ENCODE assay signal across 8 cellular contexts in genomic region chr2:172556284-172557033, GRCh38. TPM values are rescaled to one million over a fixed set of nuclear protein-coding genes. Genes with fewer than 3 reads are reported as not detected.
A peak's percentile ranks its signal among the peaks of the same experiment; 100 is the strongest.
DNase-seq lines count a peak whose midpoint lies in the region; ATAC-seq and TF ChIP-seq lines count a peak whose summit lies in the region.

No MANE protein-coding gene starts in this region.

- H3K4me1 ChIP-seq in CD8-positive, alpha-beta memory T cell (ENCODE audit: insufficient read depth, low read length), result peaks cover 42% of the 10 kb centered on the region
- peaks cover 27% of the 10 kb centered on the region for H3K4me1 ChIP-seq in OCI-LY7 (ENCODE audit: insufficient read depth, low read length, poor library complexity, severe bottlenecking)
- peaks cover 27% of the 10 kb centered on the region for H3K4me1 ChIP-seq in neural progenitor cell
- H3K4me1 ChIP-seq in subcutaneous abdominal adipose tissue (ENCODE audit: control insufficient read depth in 5 of 5, insufficient read depth in 5 of 5, low read length in 5 of 5), result peaks cover 5 to 39% (median 30%) of the 10 kb centered on the region in 5 donors

- H3K4me2 ChIP-seq in OCI-LY7 (ENCODE audit: low read length), result peak overlapping the region; percentile 94
- peak overlapping the region; percentile 94 for H3K4me2 ChIP-seq in neural progenitor cell

- H3K9ac ChIP-seq in neural progenitor cell, result no peak overlapping the region
- H3K9ac ChIP-seq in subcutaneous abdominal adipose tissue (ENCODE audit: low read length in 5 of 5), result peak overlapping the region; percentile 60 to 96 (median 86)

- H3K27ac Mint-ChIP-seq in CD8-positive, alpha-beta memory T cell, result peak overlapping the region; percentile 64 to 94 (median 90)
- H3K27ac Mint-ChIP-seq in activated T-cell treated with anti-CD3 and anti-CD28 coated beads, Interleukin-2, amount 50 U/mL, for 72 hours, result peak overlapping the region; percentile 43
- no peak overlapping the region for H3K27ac Mint-ChIP-seq in neural progenitor cell

- peak overlapping the region; percentile 81 for H3K27ac ChIP-seq in CD8-positive, alpha-beta memory T cell (ENCODE audit: low read depth, low read length)
- H3K27ac ChIP-seq in OCI-LY7 (ENCODE audit: low read depth, low read length, poor library complexity, severe bottlenecking) (peak overlapping the region; percentile 77), neural progenitor cell (peak overlapping the region; percentile 3), subcutaneous abdominal adipose tissue (ENCODE audit: low read depth, low read length) (peak overlapping the region; percentile 90)

- no TSS peak for BruUV-seq in OCI-LY7 (replicated peaks; lab: Mats Ljungman, UMichigan)

- ATAC-seq in GM19397 (IDR thresholded peaks at IDR 0.05; ENCODE audit: unreplicated experiment) (peak; percentile 70), HG03469 (IDR thresholded peaks at IDR 0.05; ENCODE audit: unreplicated experiment) (peak; percentile 38)
- ATAC-seq in activated T-cell treated with anti-CD3 and anti-CD28 coated beads, Interleukin-2, amount 50 U/mL, for 72 hours (replicated peaks in 1 of 2), result peak; percentile 63 to 70

- H3K79me2 ChIP-seq in OCI-LY7 (ENCODE audit: insufficient read depth, low read depth, low read length) (peaks cover 28% of the 10 kb centered on the region; the same call in 1 of the 2 replicates), neural progenitor cell (ENCODE audit: low read depth) (peaks cover 29% of the 10 kb centered on the region)

- H3K9me2 ChIP-seq in OCI-LY7 (ENCODE audit: insufficient read depth, low read length), result no peaks in the 10 kb centered on the region

- peaks cover 21 to 37% (median 31%) of the 10 kb centered on the region in 3 donors for H3K4me1 Mint-ChIP-seq in CD8-positive, alpha-beta memory T cell
- peaks cover 61% of the 10 kb centered on the region for H3K4me1 Mint-ChIP-seq in activated T-cell treated with anti-CD3 and anti-CD28 coated beads, Interleukin-2, amount 50 U/mL, for 72 hours (ENCODE audit: low read depth)
- peaks cover 40% of the 10 kb centered on the region for H3K4me1 Mint-ChIP-seq in neural progenitor cell

- H3K4me3 ChIP-seq in CD8-positive, alpha-beta memory T cell (ENCODE audit: low read length), result peak overlapping the region; percentile 88
- peak overlapping the region; percentile 90 for H3K4me3 ChIP-seq in OCI-LY7 (ENCODE audit: low read depth, low read length, poor library complexity, severe bottlenecking)
- peak overlapping the region; percentile 69 for H3K4me3 ChIP-seq in neural progenitor cell
- peak overlapping the region; percentile 73 to 93 (median 85) for H3K4me3 ChIP-seq in subcutaneous abdominal adipose tissue (ENCODE audit: low read depth in 1 of 5, low read length in 5 of 5)

- H3K9me3 Mint-ChIP-seq in CD8-positive, alpha-beta memory T cell, result no peaks in the 10 kb centered on the region
- no peaks in the 10 kb centered on the region for H3K9me3 Mint-ChIP-seq in activated T-cell treated with anti-CD3 and anti-CD28 coated beads, Interleukin-2, amount 50 U/mL, for 72 hours
- H3K9me3 Mint-ChIP-seq in neural progenitor cell, result no peaks in the 10 kb centered on the region

- H3F3A ChIP-seq in neural progenitor cell (ENCODE audit: low read depth), result peaks cover 14% of the 10 kb centered on the region

- peaks cover 0 to 17% (median under 1%) of the 10 kb centered on the region in 3 donors for H3K36me3 Mint-ChIP-seq in CD8-positive, alpha-beta memory T cell
- peaks cover 2 to 4% of the 10 kb centered on the region in 2 donors for H3K36me3 Mint-ChIP-seq in activated T-cell treated with anti-CD3 and anti-CD28 coated beads, Interleukin-2, amount 50 U/mL, for 72 hours (ENCODE audit: insufficient read depth in 2 of 2)
- peaks cover 8% of the 10 kb centered on the region for H3K36me3 Mint-ChIP-seq in neural progenitor cell

- no peak for TF ChIP-seq CTCF in OCI-LY7 (conservative IDR thresholded peaks at IDR 0.05; ENCODE audit: low read length)
- no peak for TF ChIP-seq CTCF in neural progenitor cell (IDR thresholded peaks at IDR 0.05)

- POLR2A ChIA-PET in CD8-positive, alpha-beta memory T cell (lab: Charles Lee), result no interaction called here
- POLR2A ChIA-PET in OCI-LY7 (lab: Charles Lee), result interaction anchor here (0.6 to 1.2 kb wide), 4 partner anchors 56 to 870 kb away, joined by 3 to 4 read pairs (median 3); partner anchors contain the start of gene DYNC1I2

- DNase-seq in CD8-positive, alpha-beta memory T cell, result peak; percentile 52 to 77 (median 56)
- peak; percentile 89 for DNase-seq in OCI-LY7 (ENCODE audit: low spot score)
- peak; percentile 75 to 81 for DNase-seq in activated T-cell treated with anti-CD3 and anti-CD28 coated beads, Interleukin-2, amount 50 U/mL, for 72 hours
- peak; percentile 82 for DNase-seq in fibroblast of peridontal ligament (ENCODE audit: extremely low read depth)
- DNase-seq in neural progenitor cell (ENCODE audit: low spot score), result peak; percentile 82

- CTCF ChIA-PET in CD8-positive, alpha-beta memory T cell (lab: Charles Lee), result interaction anchor here (0.9 kb wide), 1 partner anchor 95 kb away, joined by 4 read pairs; no protein-coding TSS in a partner anchor
- CTCF ChIA-PET in OCI-LY7 (lab: Charles Lee; ENCODE audit: unreplicated experiment), result no interaction called here

- no peaks in the 10 kb centered on the region for H3K36me3 ChIP-seq in CD8-positive, alpha-beta memory T cell (ENCODE audit: insufficient read depth, low read length)
- peaks cover 23% of the 10 kb centered on the region for H3K36me3 ChIP-seq in OCI-LY7 (ENCODE audit: insufficient read depth, low read length)
- H3K36me3 ChIP-seq in neural progenitor cell, result no peaks in the 10 kb centered on the region
- H3K36me3 ChIP-seq in subcutaneous abdominal adipose tissue (ENCODE audit: control insufficient read depth in 5 of 5, insufficient read depth in 5 of 5, low read length in 5 of 5), result peaks cover 0 to 3% (median 0%) of the 10 kb centered on the region in 5 donors

- no peaks in the 10 kb centered on the region for H3K27me3 ChIP-seq in CD8-positive, alpha-beta memory T cell (ENCODE audit: insufficient read depth, low read length, poor library complexity, severe bottlenecking)
- H3K27me3 ChIP-seq in neural progenitor cell (peaks cover 23% of the 10 kb centered on the region), subcutaneous abdominal adipose tissue (ENCODE audit: control insufficient read depth in 5 of 5, insufficient read depth in 4 of 5, low read length in 5 of 5) (no peaks in the 10 kb centered on the region)

- no peaks in the 10 kb centered on the region for H3K9me3 ChIP-seq in CD8-positive, alpha-beta memory T cell (ENCODE audit: low read length)
- no peaks in the 10 kb centered on the region for H3K9me3 ChIP-seq in OCI-LY7 (ENCODE audit: low read length)
- no peaks in the 10 kb centered on the region for H3K9me3 ChIP-seq in neural progenitor cell (ENCODE audit: low read depth)
- no peaks in the 10 kb centered on the region for H3K9me3 ChIP-seq in subcutaneous abdominal adipose tissue (ENCODE audit: control insufficient read depth in 5 of 5, low read length in 5 of 5)

- intact Hi-C loops in OCI-LY7 (cut with micrococcal nuclease; ENCODE audit: unreplicated experiment), result loop anchor here (2.0 to 10.0 kb wide), 3 partner anchors 796 to 1626 kb away; partner anchors contain the start of genes CDCA7, DCAF17 and METTL8

- H3K4me3 Mint-ChIP-seq in CD8-positive, alpha-beta memory T cell, result peak overlapping the region; percentile 91 to 98 (median 92)
- peak overlapping the region; percentile 94 to 98 for H3K4me3 Mint-ChIP-seq in activated T-cell treated with anti-CD3 and anti-CD28 coated beads, Interleukin-2, amount 50 U/mL, for 72 hours
- H3K4me3 Mint-ChIP-seq in neural progenitor cell, result peak overlapping the region; percentile 93

- H3K27me3 Mint-ChIP-seq in CD8-positive, alpha-beta memory T cell, result no peaks in the 10 kb centered on the region
- peaks cover 8% of the 10 kb centered on the region for H3K27me3 Mint-ChIP-seq in activated T-cell treated with anti-CD3 and anti-CD28 coated beads, Interleukin-2, amount 50 U/mL, for 72 hours (ENCODE audit: low read depth)
- no peaks in the 10 kb centered on the region for H3K27me3 Mint-ChIP-seq in neural progenitor cell (ENCODE audit: insufficient read depth, low read depth)

- no peaks in the 10 kb centered on the region for H4K20me1 ChIP-seq in OCI-LY7 (ENCODE audit: insufficient read depth, low read length)
- peaks cover 46% of the 10 kb centered on the region for H4K20me1 ChIP-seq in neural progenitor cell (ENCODE audit: low read depth)

- H2AFZ ChIP-seq in OCI-LY7 (ENCODE audit: low read length) (peak overlapping the region; percentile 86), neural progenitor cell (replicated peaks) (peak overlapping the region; percentile 47)

RNA-seq across cellular contexts. Expression of gene PDK1, which starts 0.6 kb away (rescaled TPM):
- 10 to 100 TPM; 15.5 TPM for total RNA-seq in CD8-positive, alpha-beta memory T cell
- 12.6 TPM for polyA plus RNA-seq in CD8-positive, alpha-beta memory T cell
- 26.0 and 29.3 TPM in 2 replicates for total RNA-seq in OCI-LY7 (2014; rRNA removed; shearing (Covaris generic))
- total RNA-seq in OCI-LY7 (2022), result 42.4 and 43.8 TPM in 2 replicates
- 10 to 100 TPM; 22.5 to 33.6 TPM for total RNA-seq in activated T-cell treated with anti-CD3 and anti-CD28 coated beads, Interleukin-2, amount 50 U/mL, for 72 hours
- 65.2 and 66.5 TPM in 2 replicates for total RNA-seq in neural progenitor cell (ENCODE audit: low replicate concordance)

Comparison
In these comparisons a context has a peak if more than half of its experiments do, and no peak if none do; other contexts are left out.
1. Peak in every context shown above with its lines: DNase-seq, ATAC-seq, H3K4me3 ChIP-seq and H3K27ac ChIP-seq.
2. H3K27ac ChIP-seq: peak in every context shown above with its lines; median percentile 90 in subcutaneous abdominal adipose tissue; 81 in CD8-positive, alpha-beta memory T cell; 77 in OCI-LY7; 3 in neural progenitor cell.